ENCODE assay signal across 27 cellular contexts in genomic region chr1:35334485-35334884, GRCh38.
"Had no signal": no experiment of that assay in that cellular context is flagged by ENCODE, and none has a peak within 500 bp of the region (broad histone marks: within the 10 kb centered on the region; RNA-seq: fewer than 3 reads in every experiment).

No MANE protein-coding gene starts in this region.

- H3K36me3 ChIP-seq: neural progenitor cell, ovary, right lobe of liver, sigmoid colon, thoracic aorta, thyroid gland had no signal

- H3K4me1 Mint-ChIP-seq: nephron; neural progenitor cell; stimulated activated effector memory CD8-positive, alpha-beta T cell treated with anti-CD3 and anti-CD28 coated beads, Interleukin-12 subunit alpha, Interleukin-12 subunit beta, amount 100 ng/mL, for 72 hours had no signal

- H3K4me1 ChIP-seq: neural progenitor cell, parathyroid adenoma, psoas muscle, right lobe of liver, sigmoid colon, stomach, thyroid gland, tibial nerve, upper lobe of left lung, vagina had no signal

- H3K4me3 ChIP-seq: neural progenitor cell, ovary, psoas muscle, right lobe of liver, sigmoid colon, stomach, thoracic aorta, thyroid gland, tibial nerve, upper lobe of left lung, vagina had no signal

- H3K27me3 ChIP-seq: neural progenitor cell, ovary, right lobe of liver, sigmoid colon, stomach, thyroid gland, tibial nerve, upper lobe of left lung, vagina had no signal

- H3K27ac ChIP-seq: neural progenitor cell, ovary, parathyroid adenoma, psoas muscle, right lobe of liver, sigmoid colon, stomach, thoracic aorta, thyroid gland, tibial nerve, upper lobe of left lung, vagina had no signal

- H3K9me3 Mint-ChIP-seq: nephron; stimulated activated effector memory CD8-positive, alpha-beta T cell treated with anti-CD3 and anti-CD28 coated beads, Interleukin-12 subunit alpha, Interleukin-12 subunit beta, amount 100 ng/mL, for 72 hours; stimulated activated naive B cell treated with anti-CD40 and anti-IgM and Interleukin-4, amounts not matched to agents 10 μg/mL and 1 μg/mL and 100 μg/mL, for 72 hours; stimulated activated naive CD8-positive, alpha-beta T cell treated with anti-CD3 and anti-CD28 coated beads, Interleukin-15, Interleukin-2, amounts not matched to agents 100 ng/mL and 50 ng/mL, for 24 hours had no signal

- H3K9ac ChIP-seq: neural progenitor cell, parathyroid adenoma had no signal

- ATAC-seq: psoas muscle; right cardiac atrium; right lobe of liver; stimulated activated effector memory CD8-positive, alpha-beta T cell treated with anti-CD3 and anti-CD28 coated beads, Interleukin-12 subunit alpha, Interleukin-12 subunit beta, amount 100 ng/mL, for 72 hours; stimulated activated naive B cell treated with anti-CD40 and anti-IgM and Interleukin-4, amounts not matched to agents 10 μg/mL and 1 μg/mL and 100 μg/mL, for 72 hours had no signal

- H3K4me2 ChIP-seq: neural progenitor cell had no signal

- H3K9me3 ChIP-seq: ovary, psoas muscle, right lobe of liver, sigmoid colon, stomach, thoracic aorta, thyroid gland, tibial nerve, upper lobe of left lung, vagina had no signal

- H3K27me3 Mint-ChIP-seq: progenitor cell of endocrine pancreas; stimulated activated naive B cell treated with anti-CD40 and anti-IgM and Interleukin-4, amounts not matched to agents 10 μg/mL and 1 μg/mL and 100 μg/mL, for 72 hours; stimulated activated naive CD8-positive, alpha-beta T cell treated with anti-CD3 and anti-CD28 coated beads, Interleukin-15, Interleukin-2, amounts not matched to agents 100 ng/mL and 50 ng/mL, for 24 hours had no signal

- H2AFZ ChIP-seq: neural progenitor cell, parathyroid adenoma had no signal

- H3K4me3 Mint-ChIP-seq: nephron; neural progenitor cell; stimulated activated effector memory CD8-positive, alpha-beta T cell treated with anti-CD3 and anti-CD28 coated beads, Interleukin-12 subunit alpha, Interleukin-12 subunit beta, amount 100 ng/mL, for 72 hours; stimulated activated naive B cell treated with anti-CD40 and anti-IgM and Interleukin-4, amounts not matched to agents 10 μg/mL and 1 μg/mL and 100 μg/mL, for 72 hours; stimulated activated naive CD8-positive, alpha-beta T cell treated with anti-CD3 and anti-CD28 coated beads, Interleukin-15, Interleukin-2, amounts not matched to agents 100 ng/mL and 50 ng/mL, for 24 hours had no signal

- H3K27ac Mint-ChIP-seq: nephron; neural progenitor cell; progenitor cell of endocrine pancreas; stimulated activated effector memory CD8-positive, alpha-beta T cell treated with anti-CD3 and anti-CD28 coated beads, Interleukin-12 subunit alpha, Interleukin-12 subunit beta, amount 100 ng/mL, for 72 hours; stimulated activated naive B cell treated with anti-CD40 and anti-IgM and Interleukin-4, amounts not matched to agents 10 μg/mL and 1 μg/mL and 100 μg/mL, for 72 hours; stimulated activated naive CD8-positive, alpha-beta T cell treated with anti-CD3 and anti-CD28 coated beads, Interleukin-15, Interleukin-2, amounts not matched to agents 100 ng/mL and 50 ng/mL, for 24 hours had no signal

- DNase-seq: occipital lobe; ovary; posterior cingulate gyrus; psoas muscle; right cardiac atrium; right lobe of liver; sigmoid colon; small intestine; stimulated activated CD4-positive, alpha-beta T cell treated with anti-CD3 and anti-CD28 coated beads, Interleukin-15, amount 100 ng/mL, for 24 hours; stimulated activated CD4-positive, alpha-beta T cell treated with anti-CD3 and anti-CD28 coated beads, Interleukin-2, amount 100 ng/mL, for 24 hours; stimulated activated CD4-positive, alpha-beta T cell treated with anti-CD3 and anti-CD28 coated beads, Interleukin-2, amount 100 ng/mL, for 48 hours; stimulated activated CD4-positive, alpha-beta T cell treated with anti-CD3 and anti-CD28 coated beads, Interleukin-4, amount 100 ng/mL, for 24 hours; stimulated activated naive B cell treated with anti-CD40 and anti-IgM and Interleukin-4, amounts not matched to agents 10 μg/mL and 1 μg/mL and 100 μg/mL, for 72 hours; stimulated activated naive CD4-positive, alpha-beta T cell treated with Interleukin-2 at 50 U/mL for 16 hours; stomach; thyroid gland; trophoblast cell; upper lobe of left lung had no signal
